10 cellular contexts compared by ENCODE assay signal in the genomic region with DNA sequence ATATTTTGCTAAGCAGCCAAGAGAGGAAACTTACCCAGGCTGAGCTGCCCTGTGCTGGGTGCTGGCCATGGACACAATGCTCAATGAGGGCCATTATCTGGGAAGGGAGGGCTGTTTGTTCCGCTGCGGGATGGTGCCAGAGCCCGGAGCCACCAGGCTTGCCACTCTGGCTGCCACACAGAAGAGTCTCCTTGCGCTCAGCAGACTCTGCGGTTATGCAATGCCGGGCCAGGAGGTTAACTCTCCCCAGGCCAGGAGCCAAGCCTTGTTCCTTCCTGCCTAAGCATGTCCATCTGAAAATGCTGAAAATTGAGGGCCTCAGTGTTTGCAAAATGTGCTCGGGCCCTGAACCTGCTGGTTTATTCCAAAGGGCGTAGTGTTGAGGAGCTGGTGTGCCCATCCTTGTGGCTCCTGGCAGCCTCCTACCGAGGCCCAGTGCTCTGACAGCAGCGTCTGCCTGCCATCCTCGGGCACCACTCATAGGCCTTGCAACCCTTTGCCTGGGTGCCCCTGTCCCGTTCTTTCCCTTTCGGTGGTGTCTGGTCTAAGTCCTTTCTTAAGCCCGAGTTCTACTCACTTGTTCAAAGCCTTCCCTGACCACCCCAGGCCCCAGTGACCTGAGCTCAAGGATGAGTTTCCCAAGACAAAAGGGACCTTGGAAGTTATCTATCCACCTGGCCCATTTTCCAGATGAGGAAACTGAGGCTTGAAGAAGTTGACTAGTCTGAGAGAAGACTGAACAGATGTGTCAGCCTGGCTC.
DNase-seq lines count a peak whose midpoint lies in the region; ATAC-seq and TF ChIP-seq lines count a peak whose summit lies in the region.
"Had no signal": no experiment of that assay in that cellular context is flagged by ENCODE, and none has a peak within 500 bp of the region (broad histone marks: within the 10 kb centered on the region; RNA-seq: fewer than 3 reads in every experiment).

No MANE protein-coding gene starts in this region.

- peaks cover 21% of the 10 kb centered on the region; the same call in 1 of the 2 replicates for H3K9me1 ChIP-seq in IMR-90 (ENCODE audit: insufficient read depth, low read length)

- H2BK120ac ChIP-seq in IMR-90 (ENCODE audit: low read depth, low read length) = no peak overlapping the region

- no peak overlapping the region for H2BK15ac ChIP-seq in IMR-90 (ENCODE audit: low read depth, low read length)

- no peak overlapping the region for H3K56ac ChIP-seq in IMR-90 (ENCODE audit: extremely low read depth, insufficient read depth, low read length)

- no peak overlapping the region for H3K4me2 ChIP-seq in IMR-90 (ENCODE audit: low read depth, low read length)

- no peak overlapping the region for H3K4me3 ChIP-seq in IMR-90 (ENCODE audit: insufficient read depth, low read depth, low read length)
- no peak overlapping the region for H3K4me3 ChIP-seq in gastrocnemius medialis
- H3K4me3 ChIP-seq: Peyer's patch had no signal

- CTCF ChIA-PET in IMR-90 (lab: Yijun Ruan, JAX) = no interaction called here

- H3K4me1 ChIP-seq in IMR-90 (ENCODE audit: control insufficient read depth, insufficient read depth, low read length) = peaks cover 22% of the 10 kb centered on the region
- H3K4me1 ChIP-seq in gastrocnemius medialis = peaks cover 14 to 15% of the 10 kb centered on the region in 2 donors

- H3K23ac ChIP-seq in IMR-90 (ENCODE audit: low read depth, low read length) = no peak overlapping the region

- BruUV-seq in IMR-90 (replicated peaks; lab: Mats Ljungman, UMichigan) = no TSS peak

- H3K14ac ChIP-seq in IMR-90 (replicated peaks; ENCODE audit: low read depth, low read length) = no peak overlapping the region

- H3K4ac ChIP-seq in IMR-90 (ENCODE audit: low read depth, low read length) = peak overlapping the region; percentile 46; the same call in 1 of the 2 replicates

- peak overlapping the region; percentile 48 for H3K18ac ChIP-seq in IMR-90 (ENCODE audit: low read depth, low read length)

- no peak overlapping the region for H2AK9ac ChIP-seq in IMR-90 (replicated peaks; ENCODE audit: low read depth, low read length, poor library complexity)

- no peaks in the 10 kb centered on the region for H3K9me3 ChIP-seq in IMR-90 (ENCODE audit: control insufficient read depth, insufficient read depth, low read length)
- no peaks in the 10 kb centered on the region for H3K9me3 ChIP-seq in gastrocnemius medialis
- H3K9me3 ChIP-seq: Peyer's patch had no signal

- WGBS in IMR-90 (ENCODE audit: extremely low coverage in 2 of 2, insufficient read length in 1 of 2), 2 experiments = 88% methylated on average over 6 of the region's 14 CpGs; no CpG with 5 or more reads in 1 of the 2 experiments

- dilution Hi-C loops in IMR-90 (cut with HindIII; ENCODE audit: low sequenced_read_pairs, unreplicated experiment) = no loop called here

- H2AK5ac ChIP-seq in IMR-90 (ENCODE audit: low read depth, low read length) = peak overlapping the region; percentile 53

- no peak overlapping the region for H4K8ac ChIP-seq in IMR-90 (ENCODE audit: low read depth in 2 of 2, low read length in 2 of 2)

- in situ Hi-C loops in IMR-90 (cut with MboI; ENCODE audit: low sequenced_read_pairs) (loop anchor here (5.0 kb wide), 1 partner anchor 49 kb away; no protein-coding TSS in a partner anchor), gastrocnemius medialis (cut with MboI; ENCODE audit: low sequenced_read_pairs in 4 of 4) (no loop called here)

- ATAC-seq in IMR-90 (ENCODE audit: low read depth) = peak; percentile 22; the same call in 1 of the 2 replicates
- peak; percentile 97 to 99 for ATAC-seq in gastrocnemius medialis
- no peak for ATAC-seq in HG02870 (IDR thresholded peaks at IDR 0.05; ENCODE audit: unreplicated experiment)
- ATAC-seq in HG03139 (IDR thresholded peaks at IDR 0.05; ENCODE audit: unreplicated experiment) = no peak

- H4K91ac ChIP-seq in IMR-90 (ENCODE audit: insufficient read depth, low read depth, low read length) = peak overlapping the region; percentile 33; the same call in 1 of the 2 replicates

- H3K27ac ChIP-seq in IMR-90 (ENCODE audit: insufficient read depth, low read length) = 0 out of 2 replicates have a peak overlapping the region, but pooled peaks have one; percentile 4
- H3K27ac ChIP-seq in gastrocnemius medialis = peak overlapping the region; percentile 59 to 76 (median 64)
- H3K27ac ChIP-seq: Peyer's patch had no signal

- no peak for TF ChIP-seq POLR2A in IMR-90 (IDR thresholded peaks at IDR 0.05; ENCODE audit: low read depth, low read length)
- TF ChIP-seq POLR2A in gastrocnemius medialis (IDR thresholded peaks at IDR 0.05) = no peak

- no peaks in the 10 kb centered on the region for H3K36me3 ChIP-seq in IMR-90 (ENCODE audit: control insufficient read depth, insufficient read depth, low read length)
- no peaks in the 10 kb centered on the region for H3K36me3 ChIP-seq in gastrocnemius medialis
- H3K36me3 ChIP-seq: Peyer's patch had no signal

- TF ChIP-seq CTCF in IMR-90 (conservative IDR thresholded peaks at IDR 0.05; ENCODE audit: low read depth, low read length) = no peak
- no peak for TF ChIP-seq CTCF in gastrocnemius medialis (IDR thresholded peaks at IDR 0.05 in 4 of 5, conservative IDR thresholded peaks at IDR 0.05 in 1 of 5)

- H4K5ac ChIP-seq in IMR-90 (ENCODE audit: low read depth, low read length) = no peak overlapping the region

- H2AFZ ChIP-seq in IMR-90 (replicated peaks; ENCODE audit: low read length, poor library complexity) = peak overlapping the region; percentile 53

- POLR2A ChIA-PET in IMR-90 (lab: Charles Lee; ENCODE audit: unreplicated experiment) = no interaction called here

- DNase-seq in IMR-90 (peak; percentile 44), cerebellar cortex (ENCODE audit: low spot score) (peak; percentile 93), hypothalamus (lab: John Stamatoyannopoulos, UW) (peak in 50 of 51 donors; percentile 32 to 97 (median 85)), gastrocnemius medialis (peak; percentile 91 to 93), CD1c-positive myeloid dendritic cell (ENCODE audit: extremely low spot score) (no peak), A172 (ENCODE audit: low spot score) (no peak)
- DNase-seq: retina had no signal

- intact Hi-C loops in IMR-90 (cut with micrococcal nuclease) = no loop called here
- intact Hi-C loops in gastrocnemius medialis (cut with DNase I; ENCODE audit: low total_unique reads) = loop anchor here (5.0 kb wide), 2 partner anchors 44 to 419 kb away; no protein-coding TSS in a partner anchor

- peak overlapping the region; percentile 9; the same call in 1 of the 2 replicates for H2BK20ac ChIP-seq in IMR-90 (ENCODE audit: low read depth, low read length)

- TF ChIP-seq RAD21 in IMR-90 (IDR thresholded peaks at IDR 0.05; ENCODE audit: low read length) = no peak

- H3K9ac ChIP-seq in IMR-90 (ENCODE audit: low read depth, low read length) = no peak overlapping the region

- no peak overlapping the region for H2BK5ac ChIP-seq in IMR-90 (ENCODE audit: low read depth, low read length, poor library complexity, severe bottlenecking)

- no peaks in the 10 kb centered on the region for H4K20me1 ChIP-seq in IMR-90 (ENCODE audit: insufficient read depth, low read length)

- peaks cover 12 to 21% of the 10 kb centered on the region in 2 experiments; a peak in 3 of 4 replicates for H3K79me1 ChIP-seq in IMR-90 (ENCODE audit: low read depth in 1 of 2, low read length in 2 of 2)

- H3K27me3 ChIP-seq in IMR-90 (ENCODE audit: control insufficient read depth, insufficient read depth, low read length) (no peaks in the 10 kb centered on the region), gastrocnemius medialis (no peaks in the 10 kb centered on the region)
- H3K27me3 ChIP-seq: Peyer's patch had no signal

TF ChIP-seq in IMR-90, 13 proteins besides CTCF, POLR2A, EP300 and RAD21:
- no peak for TF ChIP-seq MAFK (IDR thresholded peaks at IDR 0.05; ENCODE audit: low read depth, low read length)
- TF ChIP-seq CEBPB (IDR thresholded peaks at IDR 0.05; ENCODE audit: low read depth, low read length) = peak; percentile 77
TF ChIP-seq in IMR-90: peak in this region for 1.

Comparison
In these comparisons a context has a peak if more than half of its experiments do, and no peak if none do; other contexts are left out.
1. ATAC-seq: peak in IMR-90 (single experiment) and gastrocnemius medialis (2 of 2); none in HG02870 (single experiment) and HG03139 (single experiment).
2. DNase-seq: peak in IMR-90 (single experiment), cerebellar cortex (single experiment), hypothalamus (50 of 51) and gastrocnemius medialis (2 of 2); none in CD1c-positive myeloid dendritic cell (single experiment) and A172 (single experiment).